Comparison of ENCODE assay signal across 13 cellular contexts in genomic region chr2:190746971-190747761, GRCh38.
DNase-seq lines count a peak whose midpoint lies in the region; ATAC-seq and TF ChIP-seq lines count a peak whose summit lies in the region.
"Had no signal": no experiment of that assay in that cellular context is flagged by ENCODE, and none has a peak within 500 bp of the region (broad histone marks: within the 10 kb centered on the region; RNA-seq: fewer than 3 reads in every experiment).

No MANE protein-coding gene starts in this region.

- H3K79me2 ChIP-seq in H9 (ENCODE audit: insufficient read depth, low read length), result no peaks in the 10 kb centered on the region

- no peak overlapping the region for H2BK5ac ChIP-seq in H9 (ENCODE audit: insufficient read length, low read length)

- H3K36me3 ChIP-seq in brain microvascular endothelial cell (replicated peaks), result no peaks in the 10 kb centered on the region
- no peaks in the 10 kb centered on the region for H3K36me3 ChIP-seq in testis (ENCODE audit: low read depth, missing control alignments)
- no peaks in the 10 kb centered on the region for H3K36me3 ChIP-seq in BE2C

- DNase-seq in AG10803 (ENCODE audit: low read depth) (peak; percentile 87), H9 (no peak), brain microvascular endothelial cell (peak; percentile 33), left kidney (ENCODE audit: low read depth, low spot score) (peak; percentile 20), testis (no peak), hippocampal formation (lab: John Stamatoyannopoulos, UW) (no peak), BE2C (no peak)
- DNase-seq: activated CD4-positive, alpha-beta memory T cell treated with anti-CD3 and anti-CD28 coated beads, Interleukin-2, amount 10 ng/mL, durations not matched to agents 7 days and 5 days; amniotic stem cell; DMS 273 treated with DMSO at 0.1 percent for 48 hours; stimulated activated CD4-positive, alpha-beta T cell treated with anti-CD3 and anti-CD28 coated beads, Interleukin-4, amount 100 ng/mL, for 24 hours; SW 1271 had no signal

- peaks cover 2 to 6% of the 10 kb centered on the region in 2 experiments; a peak in 2 of 5 replicates for H3K9me3 Mint-ChIP-seq in H9

- H3K18ac ChIP-seq in H9 (ENCODE audit: insufficient read length, low read depth, low read length), result no peak overlapping the region

- no peak overlapping the region for H4K8ac ChIP-seq in H9 (replicated peaks; ENCODE audit: insufficient read length, low read depth, low read length)

- no peaks in the 10 kb centered on the region for H4K20me1 ChIP-seq in H9 (ENCODE audit: control insufficient read depth, insufficient read depth, insufficient read length)

- no peak overlapping the region; a peak in 1 of 7 replicates for H3K27ac Mint-ChIP-seq in H9
- H3K27ac Mint-ChIP-seq: activated CD4-positive, alpha-beta memory T cell treated with anti-CD3 and anti-CD28 coated beads, Interleukin-2, amount 10 ng/mL, durations not matched to agents 7 days and 5 days had no signal

- H2AFZ ChIP-seq in H9 (ENCODE audit: low read length), result peak overlapping the region; percentile 2

- H3K9ac ChIP-seq in H9 (ENCODE audit: extremely low read depth, insufficient read length, low read length), result no peak overlapping the region

- no peaks in the 10 kb centered on the region for H3K79me1 ChIP-seq in H9 (ENCODE audit: insufficient read depth, low read depth, low read length, poor library complexity, severe bottlenecking)

- no peaks in the 10 kb centered on the region; the same call in 1 of the 2 replicates for H3K27me3 ChIP-seq in H9 (ENCODE audit: insufficient read depth, low read length)
- no peaks in the 10 kb centered on the region for H3K27me3 ChIP-seq in brain microvascular endothelial cell (replicated peaks)
- H3K27me3 ChIP-seq in testis, result no peaks in the 10 kb centered on the region
- no peaks in the 10 kb centered on the region for H3K27me3 ChIP-seq in BE2C

- TF ChIP-seq POLR2A in testis (IDR thresholded peaks at IDR 0.05), result no peak

- no peak overlapping the region for H4K91ac ChIP-seq in H9 (ENCODE audit: insufficient read length, low read depth, low read length)

- H3K27me3 Mint-ChIP-seq in H9 (ENCODE audit: low read depth), result no peaks in the 10 kb centered on the region

- no peak overlapping the region for H3T11ph ChIP-seq in H9 (ENCODE audit: low read length)

- H3K23me2 ChIP-seq in H9 (ENCODE audit: insufficient read length, low read depth, low read length, poor library complexity, severe bottlenecking), result no peaks in the 10 kb centered on the region

- no peak overlapping the region for H3K4me3 ChIP-seq in AG10803 (ENCODE audit: low read length)
- H3K4me3 ChIP-seq in brain microvascular endothelial cell (ENCODE audit: low read depth, low read length), result no peak overlapping the region
- no peak overlapping the region for H3K4me3 ChIP-seq in testis
- no peak overlapping the region for H3K4me3 ChIP-seq in BE2C (ENCODE audit: low read depth, low read length)

- no peak overlapping the region for H3K4me2 ChIP-seq in H9 (ENCODE audit: insufficient read depth, insufficient read length, low read length)

- H3K14ac ChIP-seq in H9 (ENCODE audit: insufficient read depth, low read length), result no peak overlapping the region

- H3K27ac ChIP-seq in H9 (ENCODE audit: insufficient read length, low read depth, low read length) (no peak overlapping the region), brain microvascular endothelial cell (no peak overlapping the region), testis (no peak overlapping the region)

- no peak for ATAC-seq in GM19395 (IDR thresholded peaks at IDR 0.05; ENCODE audit: unreplicated experiment)

- peaks cover 4 to 10% of the 10 kb centered on the region in 2 experiments; a peak in 3 of 4 replicates for H3K4me1 Mint-ChIP-seq in H9
- H3K4me1 Mint-ChIP-seq: activated CD4-positive, alpha-beta memory T cell treated with anti-CD3 and anti-CD28 coated beads, Interleukin-2, amount 10 ng/mL, durations not matched to agents 7 days and 5 days had no signal

- no peak overlapping the region for H2BK120ac ChIP-seq in H9 (ENCODE audit: low read depth, low read length, poor library complexity, severe bottlenecking)

- no peak overlapping the region for H3K23ac ChIP-seq in H9 (ENCODE audit: insufficient read length, low read depth, low read length)

- no peaks in the 10 kb centered on the region; a peak in 1 of 7 replicates for H3K36me3 Mint-ChIP-seq in H9 (ENCODE audit: insufficient read depth in 1 of 3, low read depth in 3 of 3)

- no peak overlapping the region for H2AK5ac ChIP-seq in H9 (ENCODE audit: insufficient read length, low read length)

- H3K9me3 ChIP-seq in H9 (ENCODE audit: control insufficient read depth, low read depth, low read length) (no peaks in the 10 kb centered on the region), testis (no peaks in the 10 kb centered on the region), BE2C (no peaks in the 10 kb centered on the region)

- no peak overlapping the region for H3K4me3 Mint-ChIP-seq in H9
- H3K4me3 Mint-ChIP-seq: activated CD4-positive, alpha-beta memory T cell treated with anti-CD3 and anti-CD28 coated beads, Interleukin-2, amount 10 ng/mL, durations not matched to agents 7 days and 5 days had no signal

- WGBS in H9 (ENCODE audit: extremely low coverage, insufficient read length, low lambda C conversion rate), result no CpG with 5 or more reads among the region's 3 CpGs
- WGBS in testis, 2 donors, result 42 to 51% methylated on average over 3 of the region's 3 CpGs

- in situ Hi-C loops in brain microvascular endothelial cell (cut with HindIII; ENCODE audit: low pct_ligation_motif_present, low sequenced_read_pairs), result no loop called here

- no peak overlapping the region for H4K5ac ChIP-seq in H9 (ENCODE audit: insufficient read length, low read depth, low read length)

- H2BK12ac ChIP-seq in H9 (ENCODE audit: insufficient read length, low read depth, low read length), result no peak overlapping the region

- H3K4me1 ChIP-seq in H9 (ENCODE audit: insufficient read depth, low read length), result peaks cover 2% of the 10 kb centered on the region; the same call in 1 of the 2 replicates
- peaks cover 7% of the 10 kb centered on the region for H3K4me1 ChIP-seq in testis
- no peaks in the 10 kb centered on the region for H3K4me1 ChIP-seq in BE2C

- no peak overlapping the region for H3K4ac ChIP-seq in H9 (ENCODE audit: low read depth, low read length)

- no peak overlapping the region for H3K56ac ChIP-seq in H9 (ENCODE audit: insufficient read length, low read depth, low read length)

- H2BK15ac ChIP-seq in H9 (ENCODE audit: low read depth, low read length), result no peak overlapping the region

- TF ChIP-seq CTCF in AG10803 (conservative IDR thresholded peaks at IDR 0.05; ENCODE audit: low read length) (no peak), H9 (conservative IDR thresholded peaks at IDR 0.05) (no peak), brain microvascular endothelial cell (IDR thresholded peaks at IDR 0.05; ENCODE audit: low read depth, low read length, missing control alignments) (no peak), testis (IDR thresholded peaks at IDR 0.05) (no peak), BE2C (IDR thresholded peaks at IDR 0.05; ENCODE audit: low read depth, low read length) (no peak)

- H2BK20ac ChIP-seq in H9 (ENCODE audit: low read depth, low read length, poor library complexity, severe bottlenecking), result no peak overlapping the region

- intact Hi-C loops in testis (cut with DNase I; ENCODE audit: low total_unique reads), result no loop called here

Comparison
In these comparisons a context has a peak if more than half of its experiments do, and no peak if none do; other contexts are left out.
1. DNase-seq: peak in AG10803 (single experiment), brain microvascular endothelial cell (single experiment) and left kidney (single experiment); none in H9 (single experiment), testis (single experiment), hippocampal formation (0 of 2) and BE2C (single experiment).